8 cellular contexts compared by ENCODE assay signal in genomic region chr20:25310921-25311728, GRCh38.
DNase-seq lines count a peak whose midpoint lies in the region; ATAC-seq and TF ChIP-seq lines count a peak whose summit lies in the region.

No MANE protein-coding gene starts in this region.

- peak overlapping the region; percentile 87 for H3K27ac Mint-ChIP-seq in Caco-2 (ENCODE audit: unreplicated experiment)

- H3K27me3 Mint-ChIP-seq in Caco-2 (ENCODE audit: insufficient read depth, unreplicated experiment): no peaks in the 10 kb centered on the region

- H3K4me3 ChIP-seq in Caco-2 (ENCODE audit: low read depth, low read length): no peak overlapping the region
- H3K4me3 ChIP-seq in Panc1 (ENCODE audit: low read depth in 2 of 2, low read length in 2 of 2): peak overlapping the region in 1 of 2 experiments; percentile 25; a peak in 2 of 4 replicates
- no peak overlapping the region for H3K4me3 ChIP-seq in esophagus (ENCODE audit: low read depth in 1 of 2, low read length in 2 of 2)

- ATAC-seq in Panc1: peak; percentile 3; the same call in 1 of the 2 replicates
- ATAC-seq in GM19397 (IDR thresholded peaks at IDR 0.05; ENCODE audit: unreplicated experiment): no peak
- ATAC-seq in HG03460 (IDR thresholded peaks at IDR 0.05; ENCODE audit: unreplicated experiment): no peak
- no peak for ATAC-seq in GM19324 (IDR thresholded peaks at IDR 0.05; ENCODE audit: low FRiP score, unreplicated experiment)

- in situ Hi-C loops in Panc1 (cut with HindIII; ENCODE audit: low pct_unique_long_range_greater_than_20kb, low sequenced_read_pairs): no loop called here

- POLR2A ChIA-PET in Caco-2 (lab: Charles Lee) (interaction anchor here (0.6 kb wide), 1 partner anchor 96 kb away, joined by 3 read pairs; the partner anchor contains the start of gene GINS1), Panc1 (lab: Charles Lee) (no interaction called here)

- peak overlapping the region; percentile 51 for H3K4me3 Mint-ChIP-seq in Caco-2 (ENCODE audit: unreplicated experiment)

- H3K27ac ChIP-seq in Panc1 (ENCODE audit: low read length) (peak overlapping the region; percentile 96), esophagus (ENCODE audit: low read depth in 2 of 2, low read length in 1 of 2) (peak overlapping the region; percentile 79 to 89)

- no peaks in the 10 kb centered on the region for H3K9me3 Mint-ChIP-seq in Caco-2 (ENCODE audit: unreplicated experiment)

- peaks cover 63% of the 10 kb centered on the region for H3K36me3 Mint-ChIP-seq in Caco-2 (ENCODE audit: insufficient read depth, unreplicated experiment)

- CTCF ChIA-PET in Caco-2 (lab: Charles Lee) (interaction anchor here (0.6 to 1.4 kb wide), 4 partner anchors 25 to 88 kb away, joined by 3 to 7 read pairs (median 4); no protein-coding TSS in a partner anchor), Panc1 (lab: Charles Lee) (interaction anchor here (0.6 to 1.0 kb wide), 2 partner anchors 10 to 17 kb away, joined by 3 to 4 read pairs; no protein-coding TSS in a partner anchor)

- H3K9me3 ChIP-seq in Caco-2 (no peaks in the 10 kb centered on the region), Panc1 (ENCODE audit: control insufficient read depth, insufficient read depth, low read depth, low read length) (no peaks in the 10 kb centered on the region), esophagus (ENCODE audit: control insufficient read depth in 2 of 2, insufficient read depth in 1 of 2, low read depth in 1 of 2, low read length in 1 of 2) (no peaks in the 10 kb centered on the region)

- intact Hi-C loops in Caco-2 (cut with micrococcal nuclease; ENCODE audit: unreplicated experiment): loop anchor here (1.0 to 5.0 kb wide), 4 partner anchors 28 to 87 kb away; partner anchors contain the start of genes ABHD12 and PYGB
- intact Hi-C loops in Panc1 (cut with micrococcal nuclease; ENCODE audit: unreplicated experiment): loop anchor here (10.0 kb wide), 1 partner anchor 74 kb away; no protein-coding TSS in a partner anchor
- intact Hi-C loops in posterior cingulate gyrus (cut with DNase I): no loop called here

- DNase-seq in Caco-2: peak in 1 of 2 experiments; percentile 38
- no peak for DNase-seq in Panc1 (ENCODE audit: low read depth, low spot score)
- DNase-seq in posterior cingulate gyrus: peak in 6 of 10 donors; percentile 6 to 24 (median 15)
- DNase-seq in amygdala (lab: John Stamatoyannopoulos, UW): no peak

- peaks cover 28% of the 10 kb centered on the region for H3K4me1 Mint-ChIP-seq in Caco-2 (ENCODE audit: low read depth, unreplicated experiment)

- no TSS peak for BruUV-seq in Caco-2 (replicated peaks; lab: Mats Ljungman, UMichigan)
- no TSS peak for BruUV-seq in Panc1 (replicated peaks; lab: Mats Ljungman, UMichigan)

- H3K36me3 ChIP-seq in Caco-2 (ENCODE audit: control insufficient read depth, insufficient read depth, low read length) (peaks cover 4% of the 10 kb centered on the region; the same call in 1 of the 2 replicates), Panc1 (ENCODE audit: control insufficient read depth, insufficient read depth, low read length) (no peaks in the 10 kb centered on the region), esophagus (ENCODE audit: control insufficient read depth in 2 of 2, insufficient read depth in 2 of 2, low read length in 1 of 2) (peaks cover 0 to 10% of the 10 kb centered on the region in 2 donors)

- H3K27me3 ChIP-seq in Caco-2 (replicated peaks; ENCODE audit: control insufficient read depth, insufficient read depth, low read length) (no peaks in the 10 kb centered on the region), Panc1 (ENCODE audit: control insufficient read depth, insufficient read depth, low read length) (no peaks in the 10 kb centered on the region), esophagus (ENCODE audit: control insufficient read depth in 1 of 2, insufficient read depth in 2 of 2, low read length in 2 of 2) (no peaks in the 10 kb centered on the region)

- TF ChIP-seq CTCF in Caco-2 (IDR thresholded peaks at IDR 0.05; ENCODE audit: insufficient read depth in 1 of 2, low read depth in 1 of 2, low read length in 1 of 2, severe bottlenecking in 1 of 2, unreplicated experiment in 1 of 2) (no peak), Panc1 (IDR thresholded peaks at IDR 0.05) (no peak)

- WGBS in esophagus, 2 donors: 64 to 69% methylated on average over 6 of the region's 6 CpGs

- H3K4me1 ChIP-seq in Caco-2 (peaks cover 31% of the 10 kb centered on the region), Panc1 (ENCODE audit: control insufficient read depth, insufficient read depth, low read length) (peaks cover 57% of the 10 kb centered on the region), esophagus (ENCODE audit: control insufficient read depth in 2 of 2, insufficient read depth in 2 of 2, low read length in 1 of 2) (peaks cover 0 to 25% of the 10 kb centered on the region in 2 donors)

Comparison
In these comparisons a context has a peak if more than half of its experiments do, and no peak if none do; other contexts are left out.
1. DNase-seq: peak in posterior cingulate gyrus (6 of 10); none in Panc1 (single experiment) and amygdala (0 of 56).